In the genomic region with DNA sequence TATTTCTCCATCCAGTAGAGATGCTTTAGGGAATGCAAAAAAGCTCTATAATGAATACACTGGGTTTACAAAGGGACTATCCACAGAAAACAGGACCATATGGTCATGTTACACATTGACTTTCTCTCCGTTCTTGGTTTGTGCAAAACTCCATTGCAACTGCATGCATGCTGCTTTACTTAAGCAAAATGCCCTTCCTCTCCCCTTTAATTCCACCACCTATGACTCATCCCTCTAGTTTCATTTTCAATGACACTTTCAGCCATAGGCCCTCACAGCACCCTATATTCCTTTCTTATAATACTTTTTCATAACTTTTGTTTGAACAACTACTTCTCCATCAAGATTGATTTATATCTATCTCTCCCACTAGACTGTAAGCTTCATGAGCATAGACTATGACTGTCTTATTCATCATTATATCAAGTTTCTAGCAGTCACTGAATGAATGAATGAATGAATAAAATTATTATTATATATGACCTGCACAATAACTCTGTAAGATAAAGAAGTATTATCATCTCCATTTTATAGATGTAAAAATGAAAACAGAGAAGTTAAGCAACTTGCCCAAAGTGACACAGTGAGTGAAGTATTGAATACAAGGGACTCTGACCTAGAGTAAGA, we compare ENCODE assay signal across 1 cellular context.
TF ChIP-seq lines count a peak whose summit lies in the region.

No MANE protein-coding gene starts in this region.

TF ChIP-seq in GM12878, 131 proteins besides CTCF, POLR2A, EP300 and RAD21 (continued from another document):
- TF ChIP-seq, protein P1, sequence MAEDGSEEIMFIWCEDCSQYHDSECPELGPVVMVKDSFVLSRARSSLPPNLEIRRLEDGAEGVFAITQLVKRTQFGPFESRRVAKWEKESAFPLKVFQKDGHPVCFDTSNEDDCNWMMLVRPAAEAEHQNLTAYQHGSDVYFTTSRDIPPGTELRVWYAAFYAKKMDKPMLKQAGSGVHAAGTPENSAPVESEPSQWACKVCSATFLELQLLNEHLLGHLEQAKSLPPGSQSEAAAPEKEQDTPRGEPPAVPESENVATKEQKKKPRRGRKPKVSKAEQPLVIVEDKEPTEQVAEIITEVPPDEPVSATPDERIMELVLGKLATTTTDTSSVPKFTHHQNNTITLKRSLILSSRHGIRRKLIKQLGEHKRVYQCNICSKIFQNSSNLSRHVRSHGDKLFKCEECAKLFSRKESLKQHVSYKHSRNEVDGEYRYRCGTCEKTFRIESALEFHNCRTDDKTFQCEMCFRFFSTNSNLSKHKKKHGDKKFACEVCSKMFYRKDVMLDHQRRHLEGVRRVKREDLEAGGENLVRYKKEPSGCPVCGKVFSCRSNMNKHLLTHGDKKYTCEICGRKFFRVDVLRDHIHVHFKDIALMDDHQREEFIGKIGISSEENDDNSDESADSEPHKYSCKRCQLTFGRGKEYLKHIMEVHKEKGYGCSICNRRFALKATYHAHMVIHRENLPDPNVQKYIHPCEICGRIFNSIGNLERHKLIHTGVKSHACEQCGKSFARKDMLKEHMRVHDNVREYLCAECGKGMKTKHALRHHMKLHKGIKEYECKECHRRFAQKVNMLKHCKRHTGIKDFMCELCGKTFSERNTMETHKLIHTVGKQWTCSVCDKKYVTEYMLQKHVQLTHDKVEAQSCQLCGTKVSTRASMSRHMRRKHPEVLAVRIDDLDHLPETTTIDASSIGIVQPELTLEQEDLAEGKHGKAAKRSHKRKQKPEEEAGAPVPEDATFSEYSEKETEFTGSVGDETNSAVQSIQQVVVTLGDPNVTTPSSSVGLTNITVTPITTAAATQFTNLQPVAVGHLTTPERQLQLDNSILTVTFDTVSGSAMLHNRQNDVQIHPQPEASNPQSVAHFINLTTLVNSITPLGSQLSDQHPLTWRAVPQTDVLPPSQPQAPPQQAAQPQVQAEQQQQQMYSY (CRISPR knock-in tag; IDR thresholded peaks at IDR 0.05) = no peak
- TF ChIP-seq HCFC1 (IDR thresholded peaks at IDR 0.05; ENCODE audit: low read length) = no peak
- TF ChIP-seq TARDBP (IDR thresholded peaks at IDR 0.05; ENCODE audit: borderline replicate concordance) = no peak
- no peak for TF ChIP-seq SMAD1 (IDR thresholded peaks at IDR 0.05; ENCODE audit: low read depth, partially characterized antibody)
- TF ChIP-seq NR2C1 (IDR thresholded peaks at IDR 0.05) = no peak
- TF ChIP-seq GATAD2B (conservative IDR thresholded peaks at IDR 0.05; ENCODE audit: low read depth) = no peak
- TF ChIP-seq NRF1 (conservative IDR thresholded peaks at IDR 0.05; ENCODE audit: low read depth, low read length) = no peak
- no peak for TF ChIP-seq STAT1 (conservative IDR thresholded peaks at IDR 0.05)
- TF ChIP-seq BRCA1 (IDR thresholded peaks at IDR 0.05; ENCODE audit: low read depth, low read length) = no peak
- peak; percentile 56; the same call in 1 of the 2 replicates for TF ChIP-seq CREM (IDR thresholded peaks at IDR 0.05; ENCODE audit: low read depth)
- TF ChIP-seq IKZF1 (conservative IDR thresholded peaks at IDR 0.05) = peak; percentile 77
- peak; percentile 13; the same call in 1 of the 2 replicates for TF ChIP-seq RAD51 (IDR thresholded peaks at IDR 0.05)
- TF ChIP-seq, protein P2, sequence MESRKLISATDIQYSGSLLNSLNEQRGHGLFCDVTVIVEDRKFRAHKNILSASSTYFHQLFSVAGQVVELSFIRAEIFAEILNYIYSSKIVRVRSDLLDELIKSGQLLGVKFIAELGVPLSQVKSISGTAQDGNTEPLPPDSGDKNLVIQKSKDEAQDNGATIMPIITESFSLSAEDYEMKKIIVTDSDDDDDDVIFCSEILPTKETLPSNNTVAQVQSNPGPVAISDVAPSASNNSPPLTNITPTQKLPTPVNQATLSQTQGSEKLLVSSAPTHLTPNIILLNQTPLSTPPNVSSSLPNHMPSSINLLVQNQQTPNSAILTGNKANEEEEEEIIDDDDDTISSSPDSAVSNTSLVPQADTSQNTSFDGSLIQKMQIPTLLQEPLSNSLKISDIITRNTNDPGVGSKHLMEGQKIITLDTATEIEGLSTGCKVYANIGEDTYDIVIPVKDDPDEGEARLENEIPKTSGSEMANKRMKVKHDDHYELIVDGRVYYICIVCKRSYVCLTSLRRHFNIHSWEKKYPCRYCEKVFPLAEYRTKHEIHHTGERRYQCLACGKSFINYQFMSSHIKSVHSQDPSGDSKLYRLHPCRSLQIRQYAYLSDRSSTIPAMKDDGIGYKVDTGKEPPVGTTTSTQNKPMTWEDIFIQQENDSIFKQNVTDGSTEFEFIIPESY (IDR thresholded peaks at IDR 0.05) = peak; percentile 15; the same call in 1 of the 2 replicates
- TF ChIP-seq ESRRA (IDR thresholded peaks at IDR 0.05; ENCODE audit: low read length) = no peak
- TF ChIP-seq HSF1 (IDR thresholded peaks at IDR 0.05; ENCODE audit: low read depth, low read length) = no peak
- no peak for TF ChIP-seq EGR1 (IDR thresholded peaks at IDR 0.05; ENCODE audit: borderline replicate concordance in 1 of 2, low read depth in 2 of 2, low read length in 2 of 2)
- TF ChIP-seq CHD1 (IDR thresholded peaks at IDR 0.05; ENCODE audit: low read depth, low read length) = no peak
- no peak for TF ChIP-seq SUPT20H (IDR thresholded peaks at IDR 0.05; ENCODE audit: borderline replicate concordance, control insufficient read depth, low read depth, low read length)
- peak; percentile 75 for TF ChIP-seq NBN (IDR thresholded peaks at IDR 0.05)
- no peak for TF ChIP-seq YBX1 (IDR thresholded peaks at IDR 0.05)
- TF ChIP-seq JUND (IDR thresholded peaks at IDR 0.05; ENCODE audit: low read depth, low read length) = peak; percentile 60; the same call in 1 of the 2 replicates
- TF ChIP-seq, protein P3, sequence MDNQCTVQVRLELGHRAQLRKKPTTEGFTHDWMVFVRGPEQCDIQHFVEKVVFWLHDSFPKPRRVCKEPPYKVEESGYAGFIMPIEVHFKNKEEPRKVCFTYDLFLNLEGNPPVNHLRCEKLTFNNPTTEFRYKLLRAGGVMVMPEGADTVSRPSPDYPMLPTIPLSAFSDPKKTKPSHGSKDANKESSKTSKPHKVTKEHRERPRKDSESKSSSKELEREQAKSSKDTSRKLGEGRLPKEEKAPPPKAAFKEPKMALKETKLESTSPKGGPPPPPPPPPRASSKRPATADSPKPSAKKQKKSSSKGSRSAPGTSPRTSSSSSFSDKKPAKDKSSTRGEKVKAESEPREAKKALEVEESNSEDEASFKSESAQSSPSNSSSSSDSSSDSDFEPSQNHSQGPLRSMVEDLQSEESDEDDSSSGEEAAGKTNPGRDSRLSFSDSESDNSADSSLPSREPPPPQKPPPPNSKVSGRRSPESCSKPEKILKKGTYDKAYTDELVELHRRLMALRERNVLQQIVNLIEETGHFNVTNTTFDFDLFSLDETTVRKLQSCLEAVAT (IDR thresholded peaks at IDR 0.05) = no peak; the same call in 1 of the 2 replicates
- TF ChIP-seq GABPA (IDR thresholded peaks at IDR 0.05; ENCODE audit: low read depth) = 0 out of 2 replicates have a peak, but pooled peaks have one; percentile 10
- TF ChIP-seq SMAD5 (IDR thresholded peaks at IDR 0.05; ENCODE audit: low read depth) = no peak
- TF ChIP-seq ATF2 (IDR thresholded peaks at IDR 0.05; ENCODE audit: low read length) = 0 out of 2 replicates have a peak, but pooled peaks have one; percentile 40
TF ChIP-seq in GM12878: peak in this region for 32.
